1 cellular context compared by ENCODE assay signal in genomic region chr1:156936721-156937220, GRCh38.
TF ChIP-seq lines count a peak whose summit lies in the region.

No MANE protein-coding gene starts in this region.

TF ChIP-seq in H1, 55 proteins besides CTCF, POLR2A, EP300 and RAD21:
- no peak for TF ChIP-seq CHD2 (IDR thresholded peaks at IDR 0.05; ENCODE audit: low read length)
- TF ChIP-seq SRF (IDR thresholded peaks at IDR 0.05; ENCODE audit: low read depth, low read length) = no peak
- TF ChIP-seq RXRA (IDR thresholded peaks at IDR 0.05; ENCODE audit: insufficient read depth, low read depth, low read length) = no peak
- no peak for TF ChIP-seq USF2 (IDR thresholded peaks at IDR 0.05; ENCODE audit: low read length)
- TF ChIP-seq FOSL1 (IDR thresholded peaks at IDR 0.05; ENCODE audit: insufficient read depth, low read depth, low read length) = no peak
- no peak for TF ChIP-seq HDAC6 (IDR thresholded peaks at IDR 0.05; ENCODE audit: low read depth, low read length)
- no peak for TF ChIP-seq SP2 (IDR thresholded peaks at IDR 0.05; ENCODE audit: low read length)
- TF ChIP-seq TAF1 (IDR thresholded peaks at IDR 0.05; ENCODE audit: low read depth, low read length) = no peak
- TF ChIP-seq TEAD4 (IDR thresholded peaks at IDR 0.05; ENCODE audit: low read depth, low read length) = no peak
- no peak for TF ChIP-seq NANOG (IDR thresholded peaks at IDR 0.05; ENCODE audit: insufficient read depth, low read depth, low read length, poor library complexity, severe bottlenecking)
- no peak for TF ChIP-seq ASH2L (IDR thresholded peaks at IDR 0.05; ENCODE audit: low read length)
- TF ChIP-seq ZNF274 (IDR thresholded peaks at IDR 0.05; ENCODE audit: borderline replicate concordance, extremely low read depth, low read length) = no peak
- no peak for TF ChIP-seq GABPA (IDR thresholded peaks at IDR 0.05; ENCODE audit: borderline replicate concordance, insufficient read depth, low read length)
- TF ChIP-seq CREB1 (IDR thresholded peaks at IDR 0.05) = no peak
- no peak for TF ChIP-seq JUND (IDR thresholded peaks at IDR 0.05; ENCODE audit: low read length)
- TF ChIP-seq BACH1 (IDR thresholded peaks at IDR 0.05; ENCODE audit: low read length) = no peak
